In genomic region chr3:126540342-126540849, GRCh38 we compare ENCODE assay signal across 8 cellular contexts. TPM values are rescaled to one million over a fixed set of nuclear protein-coding genes. Genes with fewer than 3 reads are reported as not detected.
DNase-seq lines count a peak whose midpoint lies in the region; ATAC-seq and TF ChIP-seq lines count a peak whose summit lies in the region.

No MANE protein-coding gene starts in this region.

- in situ Hi-C loops in gastrocnemius medialis (cut with MboI; ENCODE audit: low sequenced_read_pairs in 4 of 4): no loop called here

- DNase-seq in H4 (ENCODE audit: low spot score) (peak; percentile 97), SIG-M5 (lab: John Stamatoyannopoulos, UW) (peak; percentile 64), fibroblast of villous mesenchyme (ENCODE audit: low read depth) (peak; percentile 66), gastrocnemius medialis (peak; percentile 1 to 50), NCI-H1048 (lab: John Stamatoyannopoulos, UW) (no peak), SHP77 treated with DMSO at 0.1 percent for 48 hours (lab: John Stamatoyannopoulos, UW) (no peak)

- intact Hi-C loops in gastrocnemius medialis (cut with DNase I; ENCODE audit: low total_unique reads): no loop called here

- TF ChIP-seq CTCF in fibroblast of villous mesenchyme (IDR thresholded peaks at IDR 0.05; ENCODE audit: insufficient read depth, low read depth, low read length) (no peak), gastrocnemius medialis (IDR thresholded peaks at IDR 0.05 in 4 of 5, conservative IDR thresholded peaks at IDR 0.05 in 1 of 5) (no peak)

- H3K27me3 ChIP-seq in gastrocnemius medialis: peaks cover 13 to 21% (median 16%) of the 10 kb centered on the region in 3 donors

- no peak overlapping the region for H3K4me3 ChIP-seq in fibroblast of villous mesenchyme (ENCODE audit: low read depth, low read length)
- H3K4me3 ChIP-seq in gastrocnemius medialis: no peak overlapping the region

- H3K36me3 ChIP-seq in gastrocnemius medialis: no peaks in the 10 kb centered on the region

- no peak overlapping the region for H3K27ac ChIP-seq in gastrocnemius medialis

- no peak for TF ChIP-seq POLR2A in gastrocnemius medialis (IDR thresholded peaks at IDR 0.05)

- peaks cover 0 to 8% of the 10 kb centered on the region in 2 donors for H3K4me1 ChIP-seq in gastrocnemius medialis

- ATAC-seq in gastrocnemius medialis (peak; percentile 51 to 74), GM21367 (IDR thresholded peaks at IDR 0.05; ENCODE audit: unreplicated experiment) (no peak), HG03342 (IDR thresholded peaks at IDR 0.05; ENCODE audit: unreplicated experiment) (no peak)

- no peaks in the 10 kb centered on the region for H3K9me3 ChIP-seq in gastrocnemius medialis

RNA-seq across cellular contexts. Expression of gene CHST13, which starts 16.4 kb away (rescaled TPM):
- 0.37 TPM in 1 of 2 replicates, not detected in the other for total RNA-seq in H4 (2014; rRNA removed; shearing (Covaris generic))
- total RNA-seq in fibroblast of villous mesenchyme: not detected in 2 replicates
- total RNA-seq in gastrocnemius medialis: under 1 TPM in 1 of 4 donors, not detected in 3; 0.49 TPM

RNA-seq across cellular contexts. Expression of gene C3orf22, which starts 18.3 kb away (rescaled TPM):
- total RNA-seq in H4 (2014; rRNA removed; shearing (Covaris generic)): not detected in 2 replicates
- total RNA-seq in fibroblast of villous mesenchyme: not detected in 2 replicates
- not detected for total RNA-seq in gastrocnemius medialis

RNA-seq across cellular contexts. Expression of gene UROC1, which starts 22.8 kb away (rescaled TPM):
- total RNA-seq in H4 (2014; rRNA removed; shearing (Covaris generic)): not detected in 2 replicates
- total RNA-seq in fibroblast of villous mesenchyme: under 0.01 TPM in 1 of 2 replicates, not detected in the other
- under 1 TPM in 2 of 4 donors, not detected in 2; 0.07 to 0.36 TPM for total RNA-seq in gastrocnemius medialis

Comparison
In these comparisons a context has a peak if more than half of its experiments do, and no peak if none do; other contexts are left out.
1. DNase-seq: peak in H4 (single experiment), SIG-M5 (single experiment), fibroblast of villous mesenchyme (single experiment) and gastrocnemius medialis (2 of 2); none in NCI-H1048 (single experiment) and SHP77 treated with DMSO at 0.1 percent for 48 hours (single experiment).
2. ATAC-seq: peak in gastrocnemius medialis (2 of 2); none in GM21367 (single experiment) and HG03342 (single experiment).